25 cellular contexts compared by ENCODE assay signal in genomic region chr1:44170281-44170823, GRCh38. TPM values are rescaled to one million over a fixed set of nuclear protein-coding genes. Genes with fewer than 3 reads are reported as not detected.
DNase-seq lines count a peak whose midpoint lies in the region; TF ChIP-seq lines count a peak whose summit lies in the region.
"Had no signal": no experiment of that assay in that cellular context is flagged by ENCODE, and none has a peak within 500 bp of the region (broad histone marks: within the 10 kb centered on the region; RNA-seq: fewer than 3 reads in every experiment).

No MANE protein-coding gene starts in this region.

- CTCF ChIA-PET in Caco-2 (lab: Charles Lee) = interaction anchor here (0.6 kb wide), 1 partner anchor 145 kb away, joined by 3 read pairs; no protein-coding TSS in a partner anchor

- POLR2A ChIA-PET in Caco-2 (lab: Charles Lee) = no interaction called here

- no peak overlapping the region for H3K4me3 Mint-ChIP-seq in Caco-2 (ENCODE audit: unreplicated experiment)
- H3K4me3 Mint-ChIP-seq: activated CD4-positive, alpha-beta T cell treated with anti-CD3 and anti-CD28 coated beads for 36 hours; CD4-positive, alpha-beta memory T cell; natural killer cell treated with Interleukin-12 subunit alpha and Interleukin-12 subunit beta and Interleukin-15 and Interleukin-18, amount 100 ng/mL, for 72 hours had no signal

- H3K36me3 Mint-ChIP-seq in Caco-2 (ENCODE audit: insufficient read depth, unreplicated experiment) = no peaks in the 10 kb centered on the region

- peak; percentile 22 to 52 for DNase-seq in HAP-1 (ENCODE audit: low spot score in 2 of 2)
- DNase-seq in amniotic epithelial cell (ENCODE audit: low read depth) = peak; percentile 24
- peak; percentile 5 for DNase-seq in fibroblast of the conjunctiva (ENCODE audit: low read depth)
- no peak for DNase-seq in KG1 (lab: John Stamatoyannopoulos, UW)
- DNase-seq in NCI-H2227 (lab: John Stamatoyannopoulos, UW; ENCODE audit: unreplicated experiment) = no peak
- DNase-seq in Caco-2 = no peak
- DNase-seq in activated CD8-positive, alpha-beta memory T cell treated with anti-CD3 and anti-CD28 coated beads, Interleukin-2, amount 50 U/mL, for 4 hours = no peak
- DNase-seq: activated CD4-positive, alpha-beta T cell treated with anti-CD3 and anti-CD28 coated beads for 36 hours; activated naive CD4-positive, alpha-beta T cell treated with anti-CD3 and anti-CD28 coated beads, Interleukin-2, amount 50 U/mL, for 16 hours; activated T-cell treated with anti-CD3 and anti-CD28 coated beads for 4 hours; CD4-positive, alpha-beta memory T cell; central memory CD4-positive, alpha-beta T cell; heart left ventricle; islet precursor cell; NCI-H1694 treated with DMSO at 0.1 percent for 48 hours; NCI-H446; SJCRH30; stimulated activated naive CD4-positive, alpha-beta T cell treated with Interleukin-2 at 50 U/mL for 16 hours; T1000; upper lobe of left lung had no signal

- no peak overlapping the region for H3K27ac Mint-ChIP-seq in Caco-2 (ENCODE audit: unreplicated experiment)
- H3K27ac Mint-ChIP-seq: activated CD4-positive, alpha-beta T cell treated with anti-CD3 and anti-CD28 coated beads for 36 hours; CD4-positive, alpha-beta memory T cell; natural killer cell treated with Interleukin-12 subunit alpha and Interleukin-12 subunit beta and Interleukin-15 and Interleukin-18, amount 100 ng/mL, for 72 hours had no signal

- intact Hi-C loops in Caco-2 (cut with micrococcal nuclease; ENCODE audit: unreplicated experiment) = no loop called here

- no peaks in the 10 kb centered on the region for H3K9me3 ChIP-seq in HAP-1
- H3K9me3 ChIP-seq in Caco-2 = no peaks in the 10 kb centered on the region
- H3K9me3 ChIP-seq: A549, upper lobe of left lung had no signal

- H3K4me1 ChIP-seq in HAP-1 = peaks cover 9% of the 10 kb centered on the region; the same call in 1 of the 2 replicates
- H3K4me1 ChIP-seq in Caco-2 = no peaks in the 10 kb centered on the region
- H3K4me1 ChIP-seq: A549, heart left ventricle, SJCRH30, upper lobe of left lung had no signal

- H3K27ac ChIP-seq in 22Rv1 = no peak overlapping the region
- H3K27ac ChIP-seq: A549, heart left ventricle, SJCRH30, upper lobe of left lung had no signal

- H3K4me1 Mint-ChIP-seq in Caco-2 (ENCODE audit: low read depth, unreplicated experiment) = peaks cover 4% of the 10 kb centered on the region
- H3K4me1 Mint-ChIP-seq: activated CD4-positive, alpha-beta T cell treated with anti-CD3 and anti-CD28 coated beads for 36 hours had no signal

- BruUV-seq in Caco-2 (replicated peaks; lab: Mats Ljungman, UMichigan) = no TSS peak

- H3K9me3 Mint-ChIP-seq in Caco-2 (ENCODE audit: unreplicated experiment) = no peaks in the 10 kb centered on the region

- in situ Hi-C loops in HAP-1 (cut with MboI; ENCODE audit: low sequenced_read_pairs) = no loop called here

- H3K4me3 ChIP-seq in HAP-1 = no peak overlapping the region
- no peak overlapping the region for H3K4me3 ChIP-seq in Caco-2 (ENCODE audit: low read depth, low read length)
- H3K4me3 ChIP-seq: A549, heart left ventricle, SJCRH30, upper lobe of left lung had no signal

- TF ChIP-seq CTCF in 22Rv1 (IDR thresholded peaks at IDR 0.05) = peak; percentile 11; the same call in 1 of the 2 replicates
- no peak for TF ChIP-seq CTCF in Caco-2 (IDR thresholded peaks at IDR 0.05; ENCODE audit: insufficient read depth in 1 of 2, low read depth in 1 of 2, low read length in 1 of 2, severe bottlenecking in 1 of 2, unreplicated experiment in 1 of 2)

- H3K27me3 ChIP-seq in HAP-1 (ENCODE audit: low read depth) (no peaks in the 10 kb centered on the region), Caco-2 (replicated peaks; ENCODE audit: control insufficient read depth, insufficient read depth, low read length) (no peaks in the 10 kb centered on the region)
- H3K27me3 ChIP-seq: upper lobe of left lung had no signal

- no peaks in the 10 kb centered on the region for H3K36me3 ChIP-seq in HAP-1 (replicated peaks)
- H3K36me3 ChIP-seq in Caco-2 (ENCODE audit: control insufficient read depth, insufficient read depth, low read length) = no peaks in the 10 kb centered on the region
- H3K36me3 ChIP-seq: heart left ventricle, SJCRH30, upper lobe of left lung had no signal

- H3K27me3 Mint-ChIP-seq in Caco-2 (ENCODE audit: insufficient read depth, unreplicated experiment) = peaks cover 3% of the 10 kb centered on the region

RNA-seq across cellular contexts. Expression of gene KLF18, which starts 28.9 kb away (rescaled TPM):
- not detected in 2 replicates for total RNA-seq in Caco-2 (2022)
- total RNA-seq: activated CD4-positive, alpha-beta T cell treated with anti-CD3 and anti-CD28 coated beads for 36 hours; CD4-positive, alpha-beta memory T cell; heart left ventricle; HT-29; natural killer cell treated with Interleukin-12 subunit alpha and Interleukin-12 subunit beta and Interleukin-15 and Interleukin-18, amount 100 ng/mL, for 72 hours; pulmonary artery endothelial cell; SJCRH30; upper lobe of left lung had no signal

RNA-seq across cellular contexts. Expression of gene DMAP1, which starts 42.9 kb away (rescaled TPM):
- total RNA-seq in Caco-2 (2022) = 40.4 and 41.1 TPM in 2 replicates

RNA-seq across cellular contexts. Expression of gene KLF17, which starts 51.7 kb away (rescaled TPM):
- total RNA-seq in Caco-2 (2022) = not detected in 2 replicates
- total RNA-seq: activated CD4-positive, alpha-beta T cell treated with anti-CD3 and anti-CD28 coated beads for 36 hours; CD4-positive, alpha-beta memory T cell; heart left ventricle; HT-29; natural killer cell treated with Interleukin-12 subunit alpha and Interleukin-12 subunit beta and Interleukin-15 and Interleukin-18, amount 100 ng/mL, for 72 hours; pulmonary artery endothelial cell; SJCRH30 had no signal

Comparison
In these comparisons a context has a peak if more than half of its experiments do, and no peak if none do; other contexts are left out.
1. DNase-seq: peak in HAP-1 (2 of 2), amniotic epithelial cell (single experiment) and fibroblast of the conjunctiva (single experiment); none in KG1 (single experiment), NCI-H2227 (single experiment), Caco-2 (0 of 2) and activated CD8-positive, alpha-beta memory T cell treated with anti-CD3 and anti-CD28 coated beads, Interleukin-2, amount 50 U/mL, for 4 hours (single experiment).